ENCODE assay signal across 13 cellular contexts in genomic region chr5:35788724-35789123, GRCh38.
"Had no signal": no experiment of that assay in that cellular context is flagged by ENCODE, and none has a peak within 500 bp of the region (broad histone marks: within the 10 kb centered on the region; RNA-seq: fewer than 3 reads in every experiment).

No MANE protein-coding gene starts in this region.

- H3K4me1 ChIP-seq: colonic mucosa, left lung, prostate gland had no signal

- H3K9me3 Mint-ChIP-seq: activated CD4-positive, alpha-beta memory T cell treated with anti-CD3 and anti-CD28 coated beads, Interleukin-2, amount 10 ng/mL, durations not matched to agents 7 days and 5 days had no signal

- H3K4me3 ChIP-seq: colonic mucosa, left lung, prostate gland had no signal

- H3K9me3 ChIP-seq: colonic mucosa, left lung, prostate gland had no signal

- H3K36me3 ChIP-seq: colonic mucosa, left lung, prostate gland, WERI-Rb-1 had no signal

- H3K27ac Mint-ChIP-seq: activated CD4-positive, alpha-beta memory T cell treated with anti-CD3 and anti-CD28 coated beads, Interleukin-2, amount 10 ng/mL, durations not matched to agents 7 days and 5 days had no signal

- DNase-seq: activated CD4-positive, alpha-beta memory T cell treated with anti-CD3 and anti-CD28 coated beads, Interleukin-2, amount 10 ng/mL, durations not matched to agents 7 days and 5 days; activated CD8-positive, alpha-beta memory T cell treated with anti-CD3 and anti-CD28 coated beads, Interleukin-2, amount 50 U/mL, for 4 hours; activated naive CD4-positive, alpha-beta T cell; central memory CD4-positive, alpha-beta T cell; colonic mucosa; effector CD8-positive, alpha-beta T cell; islet precursor cell; left lung; SIG-M5; stimulated activated CD4-positive, alpha-beta T cell treated with anti-CD3 and anti-CD28 coated beads, Interleukin-1b, Interleukin-23, amount 100 ng/mL, for 48 hours; WERI-Rb-1 had no signal

- H3K27me3 ChIP-seq: colonic mucosa, left lung had no signal

- H3K4me3 Mint-ChIP-seq: activated CD4-positive, alpha-beta memory T cell treated with anti-CD3 and anti-CD28 coated beads, Interleukin-2, amount 10 ng/mL, durations not matched to agents 7 days and 5 days had no signal

- H3K27ac ChIP-seq: colonic mucosa, prostate gland, WERI-Rb-1 had no signal

- H3K27me3 Mint-ChIP-seq: activated CD4-positive, alpha-beta memory T cell treated with anti-CD3 and anti-CD28 coated beads, Interleukin-2, amount 10 ng/mL, durations not matched to agents 7 days and 5 days had no signal

- ATAC-seq: left lung, sciatic nerve had no signal
